ENCODE assay signal across 1 cellular context in genomic region chr6:25086500-25087091, GRCh38.
TF ChIP-seq lines count a peak whose summit lies in the region.

No MANE protein-coding gene starts in this region.

TF ChIP-seq in WTC11, 78 proteins besides CTCF, POLR2A, EP300 and RAD21 (continued from another document):
- TF ChIP-seq ZSCAN18 (CRISPR knock-in tag; IDR thresholded peaks at IDR 0.05) = no peak
- TF ChIP-seq JUN (CRISPR knock-in tag; IDR thresholded peaks at IDR 0.05) = no peak
- TF ChIP-seq GABPB1 (CRISPR knock-in tag; IDR thresholded peaks at IDR 0.05) = no peak
- TF ChIP-seq ZNF219 (CRISPR knock-in tag; IDR thresholded peaks at IDR 0.05; ENCODE audit: borderline replicate concordance) = no peak
- TF ChIP-seq ZNF423 (CRISPR knock-in tag; IDR thresholded peaks at IDR 0.05) = no peak
- TF ChIP-seq CREM (CRISPR knock-in tag; IDR thresholded peaks at IDR 0.05) = no peak
- TF ChIP-seq TEAD4 (CRISPR knock-in tag; IDR thresholded peaks at IDR 0.05) = no peak
- no peak for TF ChIP-seq ZBTB43 (CRISPR knock-in tag; IDR thresholded peaks at IDR 0.05)
- no peak for TF ChIP-seq ATF3 (CRISPR knock-in tag; conservative IDR thresholded peaks at IDR 0.05)
- no peak for TF ChIP-seq ATF6 (CRISPR knock-in tag; IDR thresholded peaks at IDR 0.05)
